In the genomic region with DNA sequence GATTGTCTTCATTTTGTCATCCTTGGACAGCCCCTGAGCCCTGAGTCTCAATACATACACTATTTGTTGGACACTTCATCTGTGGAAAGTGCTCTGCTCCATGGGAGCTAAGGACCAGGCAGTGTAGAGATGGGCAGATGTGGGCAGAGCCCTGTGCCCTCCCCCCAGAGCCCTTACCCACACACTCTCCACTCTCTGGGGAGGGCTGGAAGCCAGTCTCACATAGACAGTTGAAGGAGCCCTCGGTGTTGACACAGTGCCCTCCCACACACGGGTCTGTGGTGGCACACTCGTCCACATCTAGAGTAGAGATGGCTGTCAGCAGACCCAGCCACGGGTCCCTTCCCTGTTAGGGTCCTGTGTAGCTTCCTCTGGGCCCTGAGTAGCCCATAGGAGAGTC, we compare ENCODE assay signal across 15 cellular contexts. TPM values are rescaled to one million over a fixed set of nuclear protein-coding genes. Genes with fewer than 3 reads are reported as not detected.
DNase-seq lines count a peak whose midpoint lies in the region; ATAC-seq and TF ChIP-seq lines count a peak whose summit lies in the region.
"Had no signal": no experiment of that assay in that cellular context is flagged by ENCODE, and none has a peak within 500 bp of the region (broad histone marks: within the 10 kb centered on the region; RNA-seq: fewer than 3 reads in every experiment).

No MANE protein-coding gene starts in this region.

- H3K27me3 ChIP-seq in RWPE2 (ENCODE audit: insufficient read depth, poor library complexity, severe bottlenecking) (no peaks in the 10 kb centered on the region), thoracic aorta (replicated peaks; ENCODE audit: insufficient read depth) (no peaks in the 10 kb centered on the region)
- H3K27me3 ChIP-seq: SJSA1 had no signal

- no peak for ATAC-seq in RWPE2 (ENCODE audit: low read depth)
- ATAC-seq in thoracic aorta (ENCODE audit: insufficient number of reproducible peaks, low FRiP score, low read depth) = no peak
- no peak for ATAC-seq in GM21390 (IDR thresholded peaks at IDR 0.05; ENCODE audit: unreplicated experiment)
- no peak for ATAC-seq in HG03521 (IDR thresholded peaks at IDR 0.05; ENCODE audit: unreplicated experiment)
- ATAC-seq in GM21723 (IDR thresholded peaks at IDR 0.05; ENCODE audit: unreplicated experiment) = no peak

- H3K9me3 Mint-ChIP-seq in activated naive CD4-positive, alpha-beta T cell treated with anti-CD3 and anti-CD28 coated beads, Interleukin-2, amount 10 ng/mL, durations not matched to agents 7 days and 5 days = no peaks in the 10 kb centered on the region
- no peaks in the 10 kb centered on the region for H3K9me3 Mint-ChIP-seq in activated naive CD4-positive, alpha-beta T cell treated with anti-CD3 and anti-CD28 coated beads for 36 hours
- H3K9me3 Mint-ChIP-seq: CD4-positive, alpha-beta T cell had no signal

- TF ChIP-seq CTCF in RWPE2 (IDR thresholded peaks at IDR 0.05; ENCODE audit: poor library complexity, severe bottlenecking) (no peak), thoracic aorta (IDR thresholded peaks at IDR 0.05) (no peak)

- no peak overlapping the region for H3K4me3 Mint-ChIP-seq in activated naive CD4-positive, alpha-beta T cell treated with anti-CD3 and anti-CD28 coated beads, Interleukin-2, amount 10 ng/mL, durations not matched to agents 7 days and 5 days
- no peak overlapping the region for H3K4me3 Mint-ChIP-seq in activated naive CD4-positive, alpha-beta T cell treated with anti-CD3 and anti-CD28 coated beads for 36 hours
- H3K4me3 Mint-ChIP-seq: CD4-positive, alpha-beta T cell had no signal

- intact Hi-C loops in activated naive CD4-positive, alpha-beta T cell treated with anti-CD3 and anti-CD28 coated beads for 36 hours (cut with micrococcal nuclease) = no loop called here

- H3K27ac ChIP-seq in RWPE2 (ENCODE audit: poor library complexity, severe bottlenecking) = no peak overlapping the region
- H3K27ac ChIP-seq in thoracic aorta = peak overlapping the region; percentile 2 to 82
- H3K27ac ChIP-seq: KMS-11, SJSA1 had no signal

- H3K27ac Mint-ChIP-seq in activated naive CD4-positive, alpha-beta T cell treated with anti-CD3 and anti-CD28 coated beads, Interleukin-2, amount 10 ng/mL, durations not matched to agents 7 days and 5 days = no peak overlapping the region
- H3K27ac Mint-ChIP-seq in activated naive CD4-positive, alpha-beta T cell treated with anti-CD3 and anti-CD28 coated beads for 36 hours = no peak overlapping the region
- H3K27ac Mint-ChIP-seq: CD4-positive, alpha-beta T cell had no signal

- H3K4me3 ChIP-seq in RWPE2 (ENCODE audit: severe bottlenecking) (no peak overlapping the region), thoracic aorta (no peak overlapping the region)
- H3K4me3 ChIP-seq: GM12878, SJSA1 had no signal

- DNase-seq in activated naive CD4-positive, alpha-beta T cell treated with anti-CD3 and anti-CD28 coated beads, Interleukin-2, amount 10 ng/mL, durations not matched to agents 7 days and 5 days = peak; percentile 3
- DNase-seq in activated naive CD4-positive, alpha-beta T cell treated with anti-CD3 and anti-CD28 coated beads for 36 hours = no peak
- DNase-seq in RWPE2 (ENCODE audit: low spot score) (peak; percentile 52), left kidney (ENCODE audit: low read depth, low spot score) (peak; percentile 50), thoracic aorta (ENCODE audit: low spot score) (no peak)
- DNase-seq: CD4-positive, alpha-beta T cell; EL; NCI-H1417 treated with DMSO at 0.1 percent for 48 hours; NCI-H187 treated with DMSO at 0.1 percent for 48 hours had no signal

- H3K36me3 ChIP-seq in RWPE2 (ENCODE audit: low read depth) (peaks cover 95% of the 10 kb centered on the region), thoracic aorta (peaks cover 75% of the 10 kb centered on the region)
- H3K36me3 ChIP-seq: SJSA1 had no signal

- peaks cover 46% of the 10 kb centered on the region for H3K27me3 Mint-ChIP-seq in activated naive CD4-positive, alpha-beta T cell treated with anti-CD3 and anti-CD28 coated beads, Interleukin-2, amount 10 ng/mL, durations not matched to agents 7 days and 5 days
- peaks cover 6% of the 10 kb centered on the region for H3K27me3 Mint-ChIP-seq in activated naive CD4-positive, alpha-beta T cell treated with anti-CD3 and anti-CD28 coated beads for 36 hours (ENCODE audit: low read depth)

- no peaks in the 10 kb centered on the region for H3K9me3 ChIP-seq in RWPE2 (ENCODE audit: severe bottlenecking)
- H3K9me3 ChIP-seq in thoracic aorta = no peaks in the 10 kb centered on the region
- H3K9me3 ChIP-seq: SJSA1 had no signal

- H3K4me1 ChIP-seq in RWPE2 (ENCODE audit: insufficient read depth, poor library complexity, severe bottlenecking) (peaks cover 3% of the 10 kb centered on the region), thoracic aorta (ENCODE audit: control insufficient read depth in 1 of 2, low read depth in 2 of 2) (peaks cover 11 to 27% of the 10 kb centered on the region in 2 donors)

- no peaks in the 10 kb centered on the region for H3K4me1 Mint-ChIP-seq in activated naive CD4-positive, alpha-beta T cell treated with anti-CD3 and anti-CD28 coated beads, Interleukin-2, amount 10 ng/mL, durations not matched to agents 7 days and 5 days
- H3K4me1 Mint-ChIP-seq in activated naive CD4-positive, alpha-beta T cell treated with anti-CD3 and anti-CD28 coated beads for 36 hours (ENCODE audit: low read depth) = no peaks in the 10 kb centered on the region

- CTCF ChIA-PET in activated naive CD4-positive, alpha-beta T cell treated with anti-CD3 and anti-CD28 coated beads, Interleukin-2, amount 10 ng/mL, durations not matched to agents 7 days and 5 days (lab: Charles Lee) = no interaction called here
- CTCF ChIA-PET in activated naive CD4-positive, alpha-beta T cell treated with anti-CD3 and anti-CD28 coated beads for 36 hours (lab: Charles Lee) = no interaction called here

- H3K36me3 Mint-ChIP-seq in activated naive CD4-positive, alpha-beta T cell treated with anti-CD3 and anti-CD28 coated beads, Interleukin-2, amount 10 ng/mL, durations not matched to agents 7 days and 5 days = no peaks in the 10 kb centered on the region
- H3K36me3 Mint-ChIP-seq in activated naive CD4-positive, alpha-beta T cell treated with anti-CD3 and anti-CD28 coated beads for 36 hours (ENCODE audit: low read depth) = no peaks in the 10 kb centered on the region

RNA-seq across cellular contexts. Expression of a gene that starts 14.2 kb away (rescaled TPM):
- total RNA-seq in activated naive CD4-positive, alpha-beta T cell treated with anti-CD3 and anti-CD28 coated beads for 36 hours = 10 to 100 TPM; 27.7 to 30.9 TPM
- total RNA-seq in thoracic aorta = 10 to 100 TPM in 1 of 2 donors, 1 to 10 TPM in 1; 6.5 to 22.2 TPM

RNA-seq across cellular contexts. Expression of a gene that starts 14.7 kb away (rescaled TPM):
- 10 to 100 TPM; 36.3 to 38.0 TPM for total RNA-seq in activated naive CD4-positive, alpha-beta T cell treated with anti-CD3 and anti-CD28 coated beads for 36 hours
- 100 to 1,000 TPM; 406 to 455 TPM for total RNA-seq in thoracic aorta

Comparison
In these comparisons a context has a peak if more than half of its experiments do, and no peak if none do; other contexts are left out.
1. DNase-seq: peak in activated naive CD4-positive, alpha-beta T cell treated with anti-CD3 and anti-CD28 coated beads, Interleukin-2, amount 10 ng/mL, durations not matched to agents 7 days and 5 days (single experiment), RWPE2 (single experiment) and left kidney (single experiment); none in activated naive CD4-positive, alpha-beta T cell treated with anti-CD3 and anti-CD28 coated beads for 36 hours (single experiment) and thoracic aorta (single experiment).
2. RNA of a gene that starts 14.7 kb away (total RNA-seq): 406 to 455 TPM in thoracic aorta; 36.3 to 38.0 TPM in activated naive CD4-positive, alpha-beta T cell treated with anti-CD3 and anti-CD28 coated beads for 36 hours; every median in the first group is over 10 times any median in the second.